In genomic region chr10:122930140-122930539, GRCh38 we compare ENCODE assay signal across 2 cellular contexts.
A peak's percentile ranks its signal among the peaks of the same experiment; 100 is the strongest.
TF ChIP-seq lines count a peak whose summit lies in the region.

No MANE protein-coding gene starts in this region.

TF ChIP-seq in K562, 482 proteins besides CTCF, POLR2A, EP300 and RAD21:
- TF ChIP-seq ZNF24 (IDR thresholded peaks at IDR 0.05) = no peak
- TF ChIP-seq NFIX (CRISPR knock-in tag; IDR thresholded peaks at IDR 0.05; ENCODE audit: low read depth) = peak; percentile 51; the same call in 1 of the 2 replicates
- peak; percentile 90 for TF ChIP-seq NFIC (IDR thresholded peaks at IDR 0.05)
- TF ChIP-seq RBM25 (IDR thresholded peaks at IDR 0.05; ENCODE audit: low read depth, low read length, severe bottlenecking) = no peak

TF ChIP-seq in SK-N-SH, 30 proteins besides CTCF, POLR2A, EP300 and RAD21:
- TF ChIP-seq SMC3 (IDR thresholded peaks at IDR 0.05; ENCODE audit: low read depth, low read length) (no peak), GABPA (IDR thresholded peaks at IDR 0.05; ENCODE audit: low read depth) (no peak), CHD2 (IDR thresholded peaks at IDR 0.05; ENCODE audit: low read length, partially characterized antibody) (no peak), FOXM1 (IDR thresholded peaks at IDR 0.05; ENCODE audit: low read depth) (no peak), FOSL2 (IDR thresholded peaks at IDR 0.05; ENCODE audit: borderline replicate concordance, low read depth) (no peak), RXRA (IDR thresholded peaks at IDR 0.05; ENCODE audit: borderline replicate concordance, low read depth) (no peak), USF2 (IDR thresholded peaks at IDR 0.05; ENCODE audit: borderline replicate concordance, low read depth, low read length) (no peak), TCF12 (IDR thresholded peaks at IDR 0.05) (no peak), MAX (IDR thresholded peaks at IDR 0.05; ENCODE audit: low read depth) (no peak), POLR2AphosphoS5 (IDR thresholded peaks at IDR 0.05; ENCODE audit: low read depth, low read length) (no peak), USF1 (IDR thresholded peaks at IDR 0.05; ENCODE audit: borderline replicate concordance, low read depth) (no peak), MXI1 (IDR thresholded peaks at IDR 0.05; ENCODE audit: low read depth, low read length) (no peak), GATA2 (CRISPR knock-in tag; IDR thresholded peaks at IDR 0.05) (no peak), ELF1 (IDR thresholded peaks at IDR 0.05) (no peak), NRF1 (IDR thresholded peaks at IDR 0.05; ENCODE audit: low read depth, low read length) (no peak), EZH2phosphoT487 (IDR thresholded peaks at IDR 0.05; ENCODE audit: borderline replicate concordance, low read depth) (no peak), RCOR1 (IDR thresholded peaks at IDR 0.05; ENCODE audit: low read length) (no peak), PBX3 (IDR thresholded peaks at IDR 0.05) (no peak)
TF ChIP-seq in SK-N-SH: peak in this region for 0.
